8 cellular contexts compared by ENCODE assay signal in the genomic region with DNA sequence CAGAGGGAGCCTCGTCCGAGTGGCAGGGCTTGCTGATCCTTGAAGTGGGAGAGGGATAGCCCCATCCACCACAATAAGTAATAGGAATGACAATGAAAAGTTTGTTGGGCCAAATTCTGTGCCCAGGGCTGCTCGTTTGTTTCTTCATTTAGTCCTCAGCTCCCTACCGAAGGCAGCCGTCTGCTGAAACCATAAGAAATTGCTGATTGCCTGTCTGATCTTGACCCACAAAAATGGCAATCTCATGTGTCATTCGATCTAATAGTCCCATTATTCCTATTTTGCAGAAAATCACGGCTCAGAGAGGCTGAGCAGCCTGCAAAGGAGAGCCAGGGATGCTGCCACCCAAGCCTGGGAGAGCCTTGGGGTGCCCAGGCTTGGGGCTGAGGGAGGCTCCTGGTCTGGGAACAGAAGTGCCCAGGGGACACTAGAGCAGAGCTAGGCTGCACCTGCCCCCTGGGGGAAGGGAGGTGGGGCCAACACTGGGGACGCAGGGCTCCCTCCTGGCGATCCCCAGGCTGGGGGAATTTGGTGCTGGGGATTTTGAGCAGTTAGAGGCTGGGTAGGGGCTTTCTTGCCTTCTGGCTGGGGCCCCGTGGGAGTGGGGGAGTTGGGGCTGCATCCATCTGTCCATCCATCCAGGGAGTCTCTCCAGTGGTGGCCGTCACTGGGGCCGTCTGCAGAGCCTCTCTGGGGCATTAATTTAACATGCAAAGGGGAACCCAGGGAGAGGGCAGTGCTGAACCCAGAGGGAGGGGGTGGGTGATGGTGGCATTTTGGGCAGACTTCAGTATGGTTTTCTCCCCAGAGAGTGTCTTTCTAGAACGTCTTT.
DNase-seq lines count a peak whose midpoint lies in the region; ATAC-seq and TF ChIP-seq lines count a peak whose summit lies in the region.

No MANE protein-coding gene starts in this region.

- H3K27ac ChIP-seq in RWPE2 (ENCODE audit: poor library complexity, severe bottlenecking) = peak overlapping the region; percentile 85

- H3K36me3 ChIP-seq in RWPE2 (ENCODE audit: low read depth) = no peaks in the 10 kb centered on the region

- peak; percentile 83 for DNase-seq in ELR (ENCODE audit: low read depth)
- no peak for DNase-seq in RWPE2 (ENCODE audit: low spot score)
- DNase-seq in iris pigment epithelial cell (ENCODE audit: low read depth) = peak; percentile 53
- DNase-seq in activated naive CD4-positive, alpha-beta T cell (lab: John Stamatoyannopoulos, UW) = no peak
- DNase-seq in epidermal melanocyte (ENCODE audit: insufficient read length, low spot score) = no peak

- H3K4me3 ChIP-seq in RWPE2 (ENCODE audit: severe bottlenecking) = no peak overlapping the region

- ATAC-seq in GM21619 (IDR thresholded peaks at IDR 0.05; ENCODE audit: unreplicated experiment) (peak; percentile 35), RWPE2 (ENCODE audit: low read depth) (peak; percentile 31), HG02840 (IDR thresholded peaks at IDR 0.05; ENCODE audit: low FRiP score, unreplicated experiment) (no peak), GM19395 (IDR thresholded peaks at IDR 0.05; ENCODE audit: unreplicated experiment) (no peak)

- no peaks in the 10 kb centered on the region for H3K9me3 ChIP-seq in RWPE2 (ENCODE audit: severe bottlenecking)

- no peaks in the 10 kb centered on the region for H3K27me3 ChIP-seq in RWPE2 (ENCODE audit: insufficient read depth, poor library complexity, severe bottlenecking)

- H3K4me1 ChIP-seq in RWPE2 (ENCODE audit: insufficient read depth, poor library complexity, severe bottlenecking) = peaks cover 31% of the 10 kb centered on the region

- TF ChIP-seq CTCF in RWPE2 (IDR thresholded peaks at IDR 0.05; ENCODE audit: poor library complexity, severe bottlenecking) = no peak

Comparison
In these comparisons a context has a peak if more than half of its experiments do, and no peak if none do; other contexts are left out.
1. DNase-seq: peak in ELR (single experiment) and iris pigment epithelial cell (single experiment); none in RWPE2 (single experiment), activated naive CD4-positive, alpha-beta T cell (0 of 4) and epidermal melanocyte (single experiment).
2. ATAC-seq: peak in GM21619 (single experiment) and RWPE2 (single experiment); none in HG02840 (single experiment) and GM19395 (single experiment).